ENCODE assay signal across 9 cellular contexts in the genomic region with DNA sequence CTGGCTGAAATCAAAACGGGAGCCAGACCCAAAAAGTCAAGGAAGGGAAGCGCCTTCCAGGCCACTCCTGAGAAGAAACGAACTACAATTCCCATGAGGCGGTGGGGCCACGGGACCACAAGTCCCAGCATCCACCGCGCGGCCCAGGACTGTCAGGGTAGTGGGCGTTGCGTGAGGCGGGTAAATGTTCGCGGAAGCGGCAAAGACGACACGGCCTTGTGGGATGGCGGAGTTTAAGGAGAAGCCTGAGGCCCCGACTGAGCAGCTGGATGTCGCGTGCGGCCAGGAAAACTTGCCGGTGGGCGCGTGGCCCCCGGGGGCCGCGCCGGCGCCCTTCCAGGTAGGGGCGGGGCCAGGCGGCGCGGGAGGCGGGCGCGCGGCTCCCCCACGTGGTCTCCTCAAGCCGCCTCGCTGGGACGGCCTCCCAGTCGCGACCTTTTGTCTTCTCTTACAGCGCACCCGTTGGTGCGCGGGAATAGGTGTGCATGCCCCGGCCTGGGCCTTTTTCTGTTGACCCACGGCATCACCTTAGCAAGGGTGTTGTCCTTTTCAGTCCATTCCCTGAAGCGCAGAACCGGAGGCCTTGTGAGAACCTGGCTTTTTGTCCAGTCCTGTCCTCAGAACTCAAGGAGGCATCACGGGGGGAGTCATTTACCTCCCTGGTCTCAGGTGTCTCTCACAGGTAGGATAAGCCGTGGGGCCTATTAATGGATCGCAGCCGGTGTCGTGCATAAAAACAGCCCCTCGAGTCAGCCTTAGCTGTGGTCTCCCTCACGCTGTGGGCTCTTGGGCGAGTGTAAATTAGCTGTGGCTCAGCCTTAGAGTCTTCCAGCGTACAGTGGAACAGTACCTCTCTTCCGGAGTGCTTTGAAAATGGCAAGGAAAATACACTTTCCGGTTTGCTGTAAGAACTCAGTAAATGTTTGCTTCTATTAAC. TPM values are rescaled to one million over a fixed set of nuclear protein-coding genes. Genes with fewer than 3 reads are reported as not detected.
DNase-seq lines count a peak whose midpoint lies in the region; ATAC-seq, FAIRE-seq and TF ChIP-seq lines count a peak whose summit lies in the region.
"Had no signal": no experiment of that assay in that cellular context is flagged by ENCODE, and none has a peak within 500 bp of the region (broad histone marks: within the 10 kb centered on the region; RNA-seq: fewer than 3 reads in every experiment).

A gene (plus strand): TSS at position 183 of the 937 bp plus-strand sequence. CDS start 2 bp downstream, at position 185.

- peak within 1 kb of the TSS; percentile 83 for H3K9ac ChIP-seq in HepG2 (ENCODE audit: insufficient read depth, low read depth, low read length)

- peak; percentile 41 for DNase-seq in BJ (ENCODE audit: low read depth)
- DNase-seq in GM19239 (ENCODE audit: insufficient read length, low spot score) = peak; percentile 80
- DNase-seq in NCI-H524 treated with DMSO at 0.1 percent for 48 hours (lab: John Stamatoyannopoulos, UW) = peak; percentile 38
- DNase-seq in activated CD4-positive, alpha-beta T cell treated with anti-CD3 and anti-CD28 coated beads, Interleukin-2, amount 50 U/mL, for 24 hours (ENCODE audit: low read depth in 1 of 2, low spot score in 1 of 2) = peak; percentile 79 to 82
- peak; percentile 73 for DNase-seq in HepG2 (ENCODE audit: low spot score)
- DNase-seq in stimulated activated CD4-positive, alpha-beta T cell treated with anti-CD3 and anti-CD28 coated beads, Interleukin-4, amount 100 ng/mL, for 1 hour = peak; percentile 84

- TSS peak; percentile 63 for BruUV-seq in HepG2 (replicated peaks; lab: Mats Ljungman, UMichigan)

- peaks cover 15% of the 10 kb centered on the region for H3K36me3 Mint-ChIP-seq in dendritic cell treated with granulocyte-macrophage colony-stimulating factor and Interleukin-4, amounts not matched to agents 40 ng/mL and 50 ng/mL, for 4 days (ENCODE audit: low read depth)

- WGBS in HepG2 (ENCODE audit: low lambda C conversion rate) = 3% methylated on average over 28 of the region's 62 CpGs

- H3K4me1 ChIP-seq in HepG2 (ENCODE audit: insufficient read depth, low read length) = peaks cover 33% of the 10 kb centered on the region

- peak within 1 kb of the TSS; percentile 94 for H3K27ac Mint-ChIP-seq in dendritic cell treated with granulocyte-macrophage colony-stimulating factor and Interleukin-4, amounts not matched to agents 40 ng/mL and 50 ng/mL, for 4 days

- FAIRE-seq in GM19239 (lab: Jason Lieb, UNC) (peak; percentile 98), HepG2 (lab: Jason Lieb, UNC) (peak; percentile 53)
- FAIRE-seq: islet of Langerhans had no signal

- CTCF ChIA-PET in BJ (lab: Yijun Ruan, JAX) = interaction anchor here (0.6 kb wide), 1 partner anchor 353 kb away, joined by 3 read pairs; no protein-coding TSS in a partner anchor
- CTCF ChIA-PET in HepG2 (lab: Yijun Ruan, JAX; ENCODE audit: low intra/inter-chr PET ratio, low total read pairs) = no interaction called here

- TF ChIP-seq POLR2A in HepG2 (IDR thresholded peaks at IDR 0.05; ENCODE audit: insufficient read depth in 1 of 2, low read depth in 2 of 2, low read length in 2 of 2) = peak; percentile 67 to 85

- TF ChIP-seq EP300 in HepG2 (IDR thresholded peaks at IDR 0.05; ENCODE audit: low read depth in 2 of 2, low read length in 2 of 2) (no peak), HepG2 (CRISPR knock-in tag; IDR thresholded peaks at IDR 0.05; ENCODE audit: borderline replicate concordance) (no peak)

- intact Hi-C loops in dendritic cell treated with granulocyte-macrophage colony-stimulating factor and Interleukin-4, amounts not matched to agents 40 ng/mL and 50 ng/mL, for 4 days (cut with micrococcal nuclease) = loop anchor here (5.0 kb wide), 1 partner anchor 1176 kb away; a partner anchor contains a TSS
- intact Hi-C loops in HepG2 (cut with micrococcal nuclease; ENCODE audit: unreplicated experiment) = no loop called here

- H3K4me3 Mint-ChIP-seq in dendritic cell treated with granulocyte-macrophage colony-stimulating factor and Interleukin-4, amounts not matched to agents 40 ng/mL and 50 ng/mL, for 4 days = peak within 1 kb of the TSS; percentile 93

- in situ Hi-C loops in HepG2 (cut with HindIII; ENCODE audit: extremely low pct_ligation_motif_present, low pct_unique_long_range_greater_than_20kb) = no loop called here

- no peaks in the 10 kb centered on the region for H3K9me3 Mint-ChIP-seq in dendritic cell treated with granulocyte-macrophage colony-stimulating factor and Interleukin-4, amounts not matched to agents 40 ng/mL and 50 ng/mL, for 4 days

- peak within 1 kb of the TSS; percentile 59 for H2AFZ ChIP-seq in HepG2 (ENCODE audit: low read length)

- TF ChIP-seq CTCF in BJ (IDR thresholded peaks at IDR 0.05; ENCODE audit: insufficient read depth, low read depth, low read length) = no peak
- no peak for TF ChIP-seq CTCF in HepG2 (CRISPR knock-in tag; IDR thresholded peaks at IDR 0.05)

- H3K27ac ChIP-seq in HepG2 (ENCODE audit: extremely low read length, insufficient read depth, low read length) = peak within 1 kb of the TSS; percentile 79

- no peaks in the 10 kb centered on the region for H4K20me1 ChIP-seq in HepG2 (ENCODE audit: insufficient read depth, low read length)

- H3K27me3 Mint-ChIP-seq in dendritic cell treated with granulocyte-macrophage colony-stimulating factor and Interleukin-4, amounts not matched to agents 40 ng/mL and 50 ng/mL, for 4 days = no peaks in the 10 kb centered on the region

- ATAC-seq in HG03442 (IDR thresholded peaks at IDR 0.05; ENCODE audit: unreplicated experiment) = peak; percentile 96
- ATAC-seq in HepG2 = peak; percentile 96

- peaks cover 29% of the 10 kb centered on the region for H3K4me1 Mint-ChIP-seq in dendritic cell treated with granulocyte-macrophage colony-stimulating factor and Interleukin-4, amounts not matched to agents 40 ng/mL and 50 ng/mL, for 4 days (ENCODE audit: low read depth)

- POLR2A ChIA-PET in BJ (lab: Charles Lee) (no interaction called here), HepG2 (lab: Yijun Ruan, JAX) (no interaction called here)

- H3K27me3 ChIP-seq in BJ (ENCODE audit: control insufficient read depth, insufficient read depth, low read length) = no peaks in the 10 kb centered on the region
- no peaks in the 10 kb centered on the region; a peak in 1 of 5 replicates for H3K27me3 ChIP-seq in HepG2 (ENCODE audit: control insufficient read depth in 1 of 2, insufficient read depth in 2 of 2, low read length in 2 of 2)

- H3K4me2 ChIP-seq in HepG2 (ENCODE audit: low read depth, low read length) = peak within 1 kb of the TSS; percentile 99

- H3K4me3 ChIP-seq in BJ (ENCODE audit: low read depth, low read length) (peak within 1 kb of the TSS; percentile 65), HepG2 (replicated peaks in 1 of 3; ENCODE audit: insufficient read depth in 1 of 3, low read depth in 2 of 3, low read length in 3 of 3) (peak within 1 kb of the TSS; percentile 70 to 88 (median 78))

- H3K9me3 ChIP-seq in HepG2 (ENCODE audit: low read length) = no peaks in the 10 kb centered on the region

- 0 out of 2 replicates have a peak, but pooled peaks have one; percentile 18 for TF ChIP-seq RAD21 in HepG2 (CRISPR knock-in tag; IDR thresholded peaks at IDR 0.05)

- H3K36me3 ChIP-seq in BJ (ENCODE audit: control insufficient read depth, insufficient read depth, low read length) (no peaks in the 10 kb centered on the region), HepG2 (replicated peaks in 1 of 2; ENCODE audit: control insufficient read depth in 1 of 2, insufficient read depth in 2 of 2, low read length in 2 of 2) (0 out of 5 replicates have a peak, but pooled peaks cover 0 to 3% of the 10 kb centered on the region in 2 experiments)

- H3K79me2 ChIP-seq in HepG2 (ENCODE audit: insufficient read depth, low read length) = peaks cover 12% of the 10 kb centered on the region

TF ChIP-seq in HepG2, 621 proteins besides CTCF, POLR2A, EP300 and RAD21 (continues in another document):
- TF ChIP-seq, protein P1, sequence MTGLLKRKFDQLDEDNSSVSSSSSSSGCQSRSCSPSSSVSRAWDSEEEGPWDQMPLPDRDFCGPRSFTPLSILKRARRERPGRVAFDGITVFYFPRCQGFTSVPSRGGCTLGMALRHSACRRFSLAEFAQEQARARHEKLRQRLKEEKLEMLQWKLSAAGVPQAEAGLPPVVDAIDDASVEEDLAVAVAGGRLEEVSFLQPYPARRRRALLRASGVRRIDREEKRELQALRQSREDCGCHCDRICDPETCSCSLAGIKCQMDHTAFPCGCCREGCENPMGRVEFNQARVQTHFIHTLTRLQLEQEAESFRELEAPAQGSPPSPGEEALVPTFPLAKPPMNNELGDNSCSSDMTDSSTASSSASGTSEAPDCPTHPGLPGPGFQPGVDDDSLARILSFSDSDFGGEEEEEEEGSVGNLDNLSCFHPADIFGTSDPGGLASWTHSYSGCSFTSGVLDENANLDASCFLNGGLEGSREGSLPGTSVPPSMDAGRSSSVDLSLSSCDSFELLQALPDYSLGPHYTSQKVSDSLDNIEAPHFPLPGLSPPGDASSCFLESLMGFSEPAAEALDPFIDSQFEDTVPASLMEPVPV (CRISPR knock-in tag; IDR thresholded peaks at IDR 0.05) = no peak; the same call in 1 of the 2 replicates
- no peak for TF ChIP-seq KLF13 (CRISPR knock-in tag; IDR thresholded peaks at IDR 0.05)

RNA-seq across cellular contexts. Expression of the gene that starts here (rescaled TPM):
- polyA plus RNA-seq in BJ (2011; rRNA removed) (9.3 and 13.2 TPM in 2 replicates), HepG2 (2011; rRNA removed) (5.3 and 7.0 TPM in 2 replicates)
- 7.6 and 9.0 TPM in 2 replicates for polyA minus RNA-seq in BJ (2011; rRNA and poly(A)+ RNA removed)
- 16.7 and 20.5 TPM in 2 replicates for total RNA-seq in HepG2 (2016; rRNA removed; fragmentation: Illumina TruSeq; extraction: Trizol)
- total RNA-seq in HepG2 (2016; cell fraction: cytosol; rRNA removed; fragmentation: Illumina TruSeq; extraction: Trizol; ENCODE audit: low read depth) = 6.1 and 7.6 TPM in 2 replicates
- 16.3 and 19.1 TPM in 2 replicates for total RNA-seq in HepG2 (2016; cell fraction: insoluble cytoplasmic fraction; rRNA removed; fragmentation: Illumina TruSeq; extraction: Trizol)
- total RNA-seq in HepG2 (2016; cell fraction: membrane; rRNA removed; fragmentation: Illumina TruSeq; extraction: Trizol) = 10.2 and 10.7 TPM in 2 replicates
- 11.8 and 16.3 TPM in 2 replicates for total RNA-seq in HepG2 (2016; cell fraction: nucleus; rRNA removed; fragmentation: Illumina TruSeq; extraction: Trizol)
- 3.5 and 5.6 TPM in 2 replicates for polyA plus RNA-seq in HepG2 (2011; cell fraction: cytosol; rRNA removed)
- 4.9 and 5.1 TPM in 2 replicates for polyA plus RNA-seq in HepG2 (2011; cell fraction: nucleus; rRNA removed)
- polyA plus RNA-seq in HepG2 (2012) = 6.7 and 8.0 TPM in 2 replicates
- polyA plus RNA-seq in HepG2 (2016; cell fraction: cytosol; fragmentation: Illumina TruSeq; extraction: Trizol; ENCODE audit: low read depth) = 2.6 and 3.6 TPM in 2 replicates
- polyA plus RNA-seq in HepG2 (2016; cell fraction: insoluble cytoplasmic fraction; fragmentation: Illumina TruSeq; extraction: Trizol; ENCODE audit: low read depth) = 18.7 and 19.5 TPM in 2 replicates
- polyA plus RNA-seq in HepG2 (2016; cell fraction: membrane; fragmentation: Illumina TruSeq; extraction: Trizol; ENCODE audit: low read depth) = 4.9 and 5.8 TPM in 2 replicates
- 12.5 and 13.0 TPM in 2 replicates for polyA plus RNA-seq in HepG2 (2016; cell fraction: nucleus; fragmentation: Illumina TruSeq; extraction: Trizol; ENCODE audit: insufficient read depth, low read depth)
- polyA minus RNA-seq in HepG2 (2011; rRNA and poly(A)+ RNA removed; ENCODE audit: low replicate concordance) = 12.4 and 17.9 TPM in 2 replicates
- polyA minus RNA-seq in HepG2 (2011; cell fraction: cytosol; rRNA and poly(A)+ RNA removed) = 2.1 and 4.2 TPM in 2 replicates
- polyA minus RNA-seq in HepG2 (2011; cell fraction: nucleus; rRNA and poly(A)+ RNA removed) = 24.1 and 28.3 TPM in 2 replicates

Comparison
In these comparisons a context has a peak if more than half of its experiments do, and no peak if none do; other contexts are left out.
1. Peak in every context shown above with its lines: DNase-seq, ATAC-seq, H3K4me3 ChIP-seq and H3K27ac ChIP-seq.